In genomic region chr17:63989622-63990345, GRCh38 we compare ENCODE assay signal across 16 cellular contexts. TPM values are rescaled to one million over a fixed set of nuclear protein-coding genes. Genes with fewer than 3 reads are reported as not detected.
A peak's percentile ranks its signal among the peaks of the same experiment; 100 is the strongest.
DNase-seq lines count a peak whose midpoint lies in the region; ATAC-seq lines count a peak whose summit lies in the region.
"Had no signal": no experiment of that assay in that cellular context is flagged by ENCODE, and none has a peak within 500 bp of the region (broad histone marks: within the 10 kb centered on the region; RNA-seq: fewer than 3 reads in every experiment).

No MANE protein-coding gene starts in this region.

- H3K27ac Mint-ChIP-seq in CD8-positive, alpha-beta memory T cell: peak overlapping the region in 4 of 8 donors; percentile 21 to 84 (median 54)
- peak overlapping the region in 2 of 3 donors; percentile 74 to 86 for H3K27ac Mint-ChIP-seq in IgD-negative memory B cell
- peak overlapping the region; percentile 91 for H3K27ac Mint-ChIP-seq in effector memory CD8-positive, alpha-beta T cell
- H3K27ac Mint-ChIP-seq: activated naive CD8-positive, alpha-beta T cell had no signal

- H3K36me3 Mint-ChIP-seq in CD8-positive, alpha-beta memory T cell: no peaks in the 10 kb centered on the region
- H3K36me3 Mint-ChIP-seq in IgD-negative memory B cell: no peaks in the 10 kb centered on the region
- peaks cover 13% of the 10 kb centered on the region for H3K36me3 Mint-ChIP-seq in effector memory CD8-positive, alpha-beta T cell (ENCODE audit: insufficient read depth)
- H3K36me3 Mint-ChIP-seq: activated naive CD8-positive, alpha-beta T cell had no signal

- H3K14ac ChIP-seq in trophoblast cell (ENCODE audit: low read length) (no peak overlapping the region), mesenchymal stem cell (ENCODE audit: low read length in 2 of 2) (peak overlapping the region in 1 of 2 experiments; percentile 0)

- no peak overlapping the region for H4K91ac ChIP-seq in trophoblast cell (ENCODE audit: low read depth, low read length)
- no peak overlapping the region for H4K91ac ChIP-seq in mesenchymal stem cell (ENCODE audit: low read length)

- H3K9ac ChIP-seq in trophoblast cell (ENCODE audit: low read length) (no peak overlapping the region), mesenchymal stem cell (ENCODE audit: low read length) (no peak overlapping the region)
- H3K9ac ChIP-seq: parathyroid adenoma had no signal

- H3K9me3 Mint-ChIP-seq in CD8-positive, alpha-beta memory T cell: no peaks in the 10 kb centered on the region
- no peaks in the 10 kb centered on the region for H3K9me3 Mint-ChIP-seq in IgD-negative memory B cell
- H3K9me3 Mint-ChIP-seq in effector memory CD8-positive, alpha-beta T cell: no peaks in the 10 kb centered on the region

- H2BK12ac ChIP-seq in trophoblast cell (ENCODE audit: low read length): no peak overlapping the region
- H2BK12ac ChIP-seq in mesenchymal stem cell (ENCODE audit: low read length in 2 of 2): no peak overlapping the region

- H3K9me3 ChIP-seq in CD8-positive, alpha-beta memory T cell (ENCODE audit: low read length): no peaks in the 10 kb centered on the region
- peaks cover 3% of the 10 kb centered on the region for H3K9me3 ChIP-seq in trophoblast cell (ENCODE audit: insufficient read depth, low read depth, low read length)
- no peaks in the 10 kb centered on the region for H3K9me3 ChIP-seq in mesenchymal stem cell (ENCODE audit: control insufficient read depth, low read length)
- H3K9me3 ChIP-seq: stomach had no signal

- H3K4me3 ChIP-seq in CD8-positive, alpha-beta memory T cell (ENCODE audit: low read length): no peak overlapping the region
- peak overlapping the region; percentile 55 for H3K4me3 ChIP-seq in trophoblast cell (ENCODE audit: low read depth, low read length)
- H3K4me3 ChIP-seq in mesenchymal stem cell (ENCODE audit: insufficient read depth in 1 of 2, low read depth in 1 of 2, low read length in 2 of 2): no peak overlapping the region
- H3K4me3 ChIP-seq: stomach had no signal

- H2AFZ ChIP-seq in trophoblast cell (ENCODE audit: insufficient read depth, low read length, poor library complexity): no peak overlapping the region
- H2AFZ ChIP-seq in mesenchymal stem cell (ENCODE audit: low read depth, low read length): no peak overlapping the region

- H3K23ac ChIP-seq in trophoblast cell (ENCODE audit: low read length): no peak overlapping the region
- H3K23ac ChIP-seq in mesenchymal stem cell (ENCODE audit: low read length in 2 of 2): no peak overlapping the region

- H3K79me1 ChIP-seq in trophoblast cell (ENCODE audit: low read length) (no peaks in the 10 kb centered on the region), mesenchymal stem cell (replicated peaks; ENCODE audit: low read length, poor library complexity, severe bottlenecking) (no peaks in the 10 kb centered on the region)

- H3K4ac ChIP-seq in trophoblast cell (ENCODE audit: low read depth, low read length) (no peak overlapping the region), mesenchymal stem cell (ENCODE audit: low read depth in 1 of 2, low read length in 2 of 2) (no peak overlapping the region)

- H3K4me2 ChIP-seq in trophoblast cell (ENCODE audit: low read length): no peak overlapping the region
- no peak overlapping the region for H3K4me2 ChIP-seq in mesenchymal stem cell (ENCODE audit: low read length, poor library complexity, severe bottlenecking)

- H2BK5ac ChIP-seq in trophoblast cell (ENCODE audit: low read depth, low read length, poor library complexity) (no peak overlapping the region), mesenchymal stem cell (ENCODE audit: low read depth, low read length, poor library complexity, severe bottlenecking) (no peak overlapping the region)

- H3K4me1 Mint-ChIP-seq in CD8-positive, alpha-beta memory T cell: peaks cover 56 to 68% (median 65%) of the 10 kb centered on the region in 3 donors
- H3K4me1 Mint-ChIP-seq in IgD-negative memory B cell: peaks cover 17 to 34% (median 24%) of the 10 kb centered on the region in 3 donors
- H3K4me1 Mint-ChIP-seq in effector memory CD8-positive, alpha-beta T cell (ENCODE audit: low read depth in 2 of 2): peaks cover 56 to 59% of the 10 kb centered on the region in 2 donors

- H3K36me3 ChIP-seq in CD8-positive, alpha-beta memory T cell (ENCODE audit: insufficient read depth, low read length): no peaks in the 10 kb centered on the region
- no peaks in the 10 kb centered on the region for H3K36me3 ChIP-seq in trophoblast cell (ENCODE audit: control insufficient read depth in 1 of 2, insufficient read depth in 2 of 2, low read length in 2 of 2)
- H3K36me3 ChIP-seq in mesenchymal stem cell (ENCODE audit: control insufficient read depth in 1 of 2, insufficient read depth in 2 of 2, low read depth in 1 of 2, low read length in 2 of 2): no peaks in the 10 kb centered on the region
- H3K36me3 ChIP-seq: stomach had no signal

- no peaks in the 10 kb centered on the region for H3K27me3 Mint-ChIP-seq in CD8-positive, alpha-beta memory T cell
- H3K27me3 Mint-ChIP-seq in IgD-negative memory B cell: peaks cover 14% of the 10 kb centered on the region
- H3K27me3 Mint-ChIP-seq in effector memory CD8-positive, alpha-beta T cell: no peaks in the 10 kb centered on the region
- H3K27me3 Mint-ChIP-seq: activated naive CD8-positive, alpha-beta T cell had no signal

- peaks cover 33% of the 10 kb centered on the region for H3K4me1 ChIP-seq in CD8-positive, alpha-beta memory T cell (ENCODE audit: insufficient read depth, low read length)
- H3K4me1 ChIP-seq in trophoblast cell (ENCODE audit: control insufficient read depth in 1 of 2, insufficient read depth in 2 of 2, low read length in 2 of 2) (no peaks in the 10 kb centered on the region), mesenchymal stem cell (ENCODE audit: control insufficient read depth, insufficient read depth, low read depth, low read length) (peaks cover 14% of the 10 kb centered on the region)

- ATAC-seq in effector memory CD8-positive, alpha-beta T cell (replicated peaks): no peak

- H4K12ac ChIP-seq in trophoblast cell (ENCODE audit: low read depth, low read length): no peak overlapping the region

- POLR2A ChIA-PET in CD8-positive, alpha-beta memory T cell (lab: Charles Lee): interaction anchor here (0.5 to 1.4 kb wide), 5 partner anchors 22 to 156 kb away, joined by 3 to 8 read pairs (median 3); partner anchors contain the start of gene ICAM2

- H3K79me2 ChIP-seq in trophoblast cell (ENCODE audit: control insufficient read depth, insufficient read depth, low read length, poor library complexity): no peaks in the 10 kb centered on the region
- H3K79me2 ChIP-seq: parathyroid adenoma had no signal

- H2BK120ac ChIP-seq in trophoblast cell (ENCODE audit: insufficient read depth, low read length, poor library complexity) (no peak overlapping the region), mesenchymal stem cell (ENCODE audit: low read depth, low read length) (no peak overlapping the region)

- H2BK15ac ChIP-seq in mesenchymal stem cell (ENCODE audit: low read depth, poor library complexity, severe bottlenecking): no peak overlapping the region

- H2AK5ac ChIP-seq in trophoblast cell (ENCODE audit: low read length) (no peak overlapping the region), mesenchymal stem cell (ENCODE audit: low read length, severe bottlenecking) (no peak overlapping the region)

- peak overlapping the region in 6 of 7 donors; percentile 12 to 84 (median 63) for H3K4me3 Mint-ChIP-seq in CD8-positive, alpha-beta memory T cell
- H3K4me3 Mint-ChIP-seq in IgD-negative memory B cell: peak overlapping the region in 1 of 4 donors; percentile 70
- peak overlapping the region; percentile 82 to 88 for H3K4me3 Mint-ChIP-seq in effector memory CD8-positive, alpha-beta T cell

- H3K27ac ChIP-seq in CD8-positive, alpha-beta memory T cell (ENCODE audit: low read depth, low read length): no peak overlapping the region
- H3K27ac ChIP-seq in trophoblast cell (ENCODE audit: low read depth, low read length): no peak overlapping the region
- no peak overlapping the region for H3K27ac ChIP-seq in mesenchymal stem cell (ENCODE audit: low read length, poor library complexity, severe bottlenecking)
- H3K27ac ChIP-seq: C4-2B, parathyroid adenoma, stomach had no signal

- H3K27me3 ChIP-seq in CD8-positive, alpha-beta memory T cell (ENCODE audit: insufficient read depth, low read length, poor library complexity, severe bottlenecking): no peaks in the 10 kb centered on the region
- H3K27me3 ChIP-seq in trophoblast cell (ENCODE audit: insufficient read depth, low read length) (no peaks in the 10 kb centered on the region), mesenchymal stem cell (ENCODE audit: control insufficient read depth in 1 of 2, insufficient read depth in 1 of 2, low read length in 2 of 2) (peaks cover 38 to 52% of the 10 kb centered on the region in 2 experiments)

- WGBS in trophoblast cell (ENCODE audit: extremely low coverage, insufficient coverage, insufficient read length): no CpG with 5 or more reads among the region's 21 CpGs
- 93% methylated on average over 21 of the region's 21 CpGs for WGBS in mesenchymal stem cell

- no peak overlapping the region for H4K8ac ChIP-seq in trophoblast cell (ENCODE audit: low read depth, low read length)
- no peak overlapping the region for H4K8ac ChIP-seq in mesenchymal stem cell (ENCODE audit: low read length)

- no peak for DNase-seq in CD8-positive, alpha-beta memory T cell
- DNase-seq in effector memory CD8-positive, alpha-beta T cell: no peak
- no peak for DNase-seq in trophoblast cell
- no peak for DNase-seq in RPMI8226
- no peak for DNase-seq in LoVo (ENCODE audit: low spot score)
- no peak for DNase-seq in mesenchymal stem cell
- DNase-seq in D341Med (ENCODE audit: low spot score): no peak
- DNase-seq: foreskin fibroblast, HCEC 1CT, NCI-H1105, SIG-M5, stomach had no signal

- H3K18ac ChIP-seq in trophoblast cell (ENCODE audit: low read length): no peak overlapping the region
- no peak overlapping the region for H3K18ac ChIP-seq in mesenchymal stem cell (ENCODE audit: low read depth in 1 of 2, low read length in 2 of 2)

- CTCF ChIA-PET in CD8-positive, alpha-beta memory T cell (lab: Charles Lee): interaction anchor here (0.8 to 12.2 kb wide), 18 partner anchors 10 to 144 kb away, joined by 3 to 246 read pairs (median 6); partner anchors contain the start of genes CSHL1, GH1 and ICAM2

RNA-seq across cellular contexts. Expression of gene PRR29, which starts 8.4 kb away (rescaled TPM):
- total RNA-seq in CD8-positive, alpha-beta memory T cell: under 1 TPM; 0.24 to 0.51 TPM
- polyA plus RNA-seq in CD8-positive, alpha-beta memory T cell: 4.1 TPM
- 3.2 TPM for polyA plus RNA-seq in IgD-negative memory B cell
- polyA plus RNA-seq in trophoblast cell (2013): 0.18 and 0.22 TPM in 2 replicates
- polyA plus RNA-seq in mesenchymal stem cell (2013, experiment 1 of 2): 0.26 TPM
- 0.38 TPM for polyA plus RNA-seq in mesenchymal stem cell (2013, experiment 2 of 2)

RNA-seq across cellular contexts. Expression of gene SCN4A, which starts 17.1 kb away (rescaled TPM):
- total RNA-seq in CD8-positive, alpha-beta memory T cell: under 1 TPM; 0.04 TPM
- not detected for polyA plus RNA-seq in CD8-positive, alpha-beta memory T cell
- 0.10 TPM for polyA plus RNA-seq in IgD-negative memory B cell
- 0.11 and 0.18 TPM in 2 replicates for polyA plus RNA-seq in trophoblast cell (2013)
- polyA plus RNA-seq in mesenchymal stem cell (2013, experiment 1 of 2): under 0.01 TPM
- not detected for polyA plus RNA-seq in mesenchymal stem cell (2013, experiment 2 of 2)

RNA-seq across cellular contexts. Expression of gene ICAM2, which starts 30.6 kb away (rescaled TPM):
- 10 to 100 TPM; 77.4 to 80.7 TPM for total RNA-seq in CD8-positive, alpha-beta memory T cell
- polyA plus RNA-seq in CD8-positive, alpha-beta memory T cell: 301 TPM
- 183 TPM for polyA plus RNA-seq in IgD-negative memory B cell
- 0.07 and 0.08 TPM in 2 replicates for polyA plus RNA-seq in trophoblast cell (2013)
- polyA plus RNA-seq in mesenchymal stem cell (2013, experiment 1 of 2): 0.08 TPM
- 0.11 TPM for polyA plus RNA-seq in mesenchymal stem cell (2013, experiment 2 of 2)

RNA-seq across cellular contexts. Expression of gene CD79B, which starts 57.7 kb away (rescaled TPM):
- 10 to 100 TPM; 18.1 to 22.2 TPM for total RNA-seq in CD8-positive, alpha-beta memory T cell
- 36.9 TPM for polyA plus RNA-seq in CD8-positive, alpha-beta memory T cell
- 1,452 TPM for polyA plus RNA-seq in IgD-negative memory B cell
- polyA plus RNA-seq in trophoblast cell (2013): 0.16 and 0.24 TPM in 2 replicates
- not detected for polyA plus RNA-seq in mesenchymal stem cell (2013, experiment 1 of 2)
- polyA plus RNA-seq in mesenchymal stem cell (2013, experiment 2 of 2): 0.07 TPM
